In genomic region chr12:116492703-116493324, GRCh38 we compare ENCODE assay signal across 10 cellular contexts.
A peak's percentile ranks its signal among the peaks of the same experiment; 100 is the strongest.
DNase-seq lines count a peak whose midpoint lies in the region; ATAC-seq and TF ChIP-seq lines count a peak whose summit lies in the region.
"Had no signal": no experiment of that assay in that cellular context is flagged by ENCODE, and none has a peak within 500 bp of the region (broad histone marks: within the 10 kb centered on the region; RNA-seq: fewer than 3 reads in every experiment).

No MANE protein-coding gene starts in this region.

- DNase-seq in NCI-H2029 (lab: John Stamatoyannopoulos, UW) (peak; percentile 35), NCI-H2029 treated with DMSO at 0.1 percent for 48 hours (lab: John Stamatoyannopoulos, UW) (no peak), MG63 (peak; percentile 53), astrocyte of the cerebellum (ENCODE audit: low read depth) (peak; percentile 5), kidney tubule cell (ENCODE audit: low spot score) (peak; percentile 93), NCI-H2107 treated with DMSO at 0.1 percent for 48 hours (lab: John Stamatoyannopoulos, UW; ENCODE audit: unreplicated experiment) (no peak), NCI-H524 treated with DMSO at 0.1 percent for 48 hours (lab: John Stamatoyannopoulos, UW) (no peak)
- DNase-seq: stimulated activated CD4-positive, alpha-beta T cell treated with anti-CD3 and anti-CD28 coated beads, Interleukin-12 subunit alpha, Interleukin-12 subunit beta, amount 100 ng/mL, for 4 hours had no signal

- no peaks in the 10 kb centered on the region for H3K27me3 ChIP-seq in MG63
- H3K27me3 ChIP-seq: SJSA1 had no signal

- no peaks in the 10 kb centered on the region for H3K9me3 ChIP-seq in MG63
- H3K9me3 ChIP-seq: SJSA1 had no signal

- in situ Hi-C loops in astrocyte of the cerebellum (cut with HindIII; ENCODE audit: low sequenced_read_pairs), result no loop called here

- H3K4me3 ChIP-seq in MG63 (no peak overlapping the region), astrocyte of the cerebellum (ENCODE audit: low read depth, low read length) (no peak overlapping the region)
- H3K4me3 ChIP-seq: SJSA1 had no signal

- no peaks in the 10 kb centered on the region for H3K36me3 ChIP-seq in MG63
- H3K36me3 ChIP-seq: SJSA1 had no signal

- ATAC-seq in GM19035 (IDR thresholded peaks at IDR 0.05; ENCODE audit: unreplicated experiment), result no peak

- no peak for TF ChIP-seq CTCF in astrocyte of the cerebellum (IDR thresholded peaks at IDR 0.05; ENCODE audit: low read depth, low read length, missing control alignments)

Comparison
In these comparisons a context has a peak if more than half of its experiments do, and no peak if none do; other contexts are left out.
1. DNase-seq: peak in NCI-H2029 (single experiment), MG63 (single experiment), astrocyte of the cerebellum (single experiment) and kidney tubule cell (single experiment); none in NCI-H2029 treated with DMSO at 0.1 percent for 48 hours (single experiment), NCI-H2107 treated with DMSO at 0.1 percent for 48 hours (single experiment) and NCI-H524 treated with DMSO at 0.1 percent for 48 hours (single experiment).